ENCODE assay signal across 1 cellular context in genomic region chr7:99141334-99141733, GRCh38.
TF ChIP-seq lines count a peak whose summit lies in the region.

No MANE protein-coding gene starts in this region.

TF ChIP-seq in GM23338, 12 proteins besides CTCF, POLR2A, EP300 and RAD21 (continued from another document):
- TF ChIP-seq EZH2 (IDR thresholded peaks at IDR 0.05; ENCODE audit: low read depth, unreplicated experiment) = no peak
- no peak for TF ChIP-seq ETS1 (IDR thresholded peaks at IDR 0.05)
- no peak for TF ChIP-seq POLR2AphosphoS5 (IDR thresholded peaks at IDR 0.05; ENCODE audit: low read depth)
- no peak for TF ChIP-seq STAT1 (IDR thresholded peaks at IDR 0.05; ENCODE audit: unreplicated experiment)
- no peak for TF ChIP-seq ZNF114 (CRISPR knock-in tag; IDR thresholded peaks at IDR 0.05)
- TF ChIP-seq JUNB (IDR thresholded peaks at IDR 0.05; ENCODE audit: unreplicated experiment) = no peak
